9 cellular contexts compared by ENCODE assay signal in genomic region chr16:12535535-12536411, GRCh38.
A peak's percentile ranks its signal among the peaks of the same experiment; 100 is the strongest.
DNase-seq lines count a peak whose midpoint lies in the region; ATAC-seq, FAIRE-seq and TF ChIP-seq lines count a peak whose summit lies in the region.
"Had no signal": no experiment of that assay in that cellular context is flagged by ENCODE, and none has a peak within 500 bp of the region (broad histone marks: within the 10 kb centered on the region; RNA-seq: fewer than 3 reads in every experiment).

No MANE protein-coding gene starts in this region.

- no peak for FAIRE-seq in pancreas (lab: Jason Lieb, UNC)

- TF ChIP-seq CTCF in natural killer cell (IDR thresholded peaks at IDR 0.05): no peak
- TF ChIP-seq CTCF in Calu3 (IDR thresholded peaks at IDR 0.05; ENCODE audit: unreplicated experiment): no peak
- no peak for TF ChIP-seq CTCF in pancreas (IDR thresholded peaks at IDR 0.05)

- H3K9me3 ChIP-seq in thymus (ENCODE audit: control insufficient read depth): no peaks in the 10 kb centered on the region
- no peaks in the 10 kb centered on the region for H3K9me3 ChIP-seq in pancreas

- no peaks in the 10 kb centered on the region for H3K27me3 Mint-ChIP-seq in natural killer cell treated with Interleukin-12 subunit alpha and Interleukin-12 subunit beta and Interleukin-15 and Interleukin-18, amount 100 ng/mL, for 72 hours
- H3K27me3 Mint-ChIP-seq in natural killer cell (ENCODE audit: low read depth in 2 of 2) (no peaks in the 10 kb centered on the region), Calu3 (ENCODE audit: unreplicated experiment) (no peaks in the 10 kb centered on the region)
- H3K27me3 Mint-ChIP-seq: CD4-positive, alpha-beta memory T cell had no signal

- intact Hi-C loops in natural killer cell (cut with micrococcal nuclease) (no loop called here), Calu3 (cut with micrococcal nuclease; ENCODE audit: unreplicated experiment) (no loop called here), pancreas (cut with DNase I) (no loop called here)

- peak; percentile 68 to 72 for ATAC-seq in natural killer cell treated with Interleukin-12 subunit alpha and Interleukin-12 subunit beta and Interleukin-15 and Interleukin-18, amount 100 ng/mL, for 72 hours
- ATAC-seq in natural killer cell: no peak
- ATAC-seq in HG03135 (IDR thresholded peaks at IDR 0.05; ENCODE audit: unreplicated experiment): peak; percentile 71
- no peak for ATAC-seq in pancreas

- WGBS in thymus: 88% methylated on average over 17 of the region's 17 CpGs
- 79 to 83% methylated on average over 17 of the region's 17 CpGs for WGBS in pancreas, 2 donors

- no peaks in the 10 kb centered on the region for H3K36me3 Mint-ChIP-seq in natural killer cell treated with Interleukin-12 subunit alpha and Interleukin-12 subunit beta and Interleukin-15 and Interleukin-18, amount 100 ng/mL, for 72 hours
- H3K36me3 Mint-ChIP-seq in natural killer cell (no peaks in the 10 kb centered on the region), Calu3 (ENCODE audit: insufficient read depth, unreplicated experiment) (peaks cover 3% of the 10 kb centered on the region)

- DNase-seq in natural killer cell treated with Interleukin-12 subunit alpha and Interleukin-12 subunit beta and Interleukin-15 and Interleukin-18, amount 100 ng/mL, for 72 hours (ENCODE audit: low spot score): no peak
- DNase-seq in natural killer cell (no peak), mucosa of gallbladder (ENCODE audit: low spot score) (no peak), Calu3 (no peak), pancreas (no peak)
- DNase-seq in activated naive CD4-positive, alpha-beta T cell treated with anti-CD3 and anti-CD28 coated beads, Interleukin-2, amount 50 U/mL, for 16 hours: peak; percentile 41

- H3K27ac Mint-ChIP-seq in natural killer cell treated with Interleukin-12 subunit alpha and Interleukin-12 subunit beta and Interleukin-15 and Interleukin-18, amount 100 ng/mL, for 72 hours: peak overlapping the region; percentile 84 to 96
- no peak overlapping the region for H3K27ac Mint-ChIP-seq in natural killer cell
- no peak overlapping the region for H3K27ac Mint-ChIP-seq in Calu3 (ENCODE audit: unreplicated experiment)
- H3K27ac Mint-ChIP-seq: CD4-positive, alpha-beta memory T cell had no signal

- peak overlapping the region; percentile 33 for H3K27ac ChIP-seq in thymus (ENCODE audit: low read depth)
- no peak overlapping the region for H3K27ac ChIP-seq in pancreas

- peak overlapping the region; percentile 56 for H3K4me3 Mint-ChIP-seq in natural killer cell treated with Interleukin-12 subunit alpha and Interleukin-12 subunit beta and Interleukin-15 and Interleukin-18, amount 100 ng/mL, for 72 hours
- H3K4me3 Mint-ChIP-seq in natural killer cell (no peak overlapping the region), Calu3 (ENCODE audit: low read depth, unreplicated experiment) (no peak overlapping the region)

- peaks cover 64 to 88% of the 10 kb centered on the region in 2 donors for H3K4me1 Mint-ChIP-seq in natural killer cell treated with Interleukin-12 subunit alpha and Interleukin-12 subunit beta and Interleukin-15 and Interleukin-18, amount 100 ng/mL, for 72 hours (ENCODE audit: low read depth in 2 of 2)
- H3K4me1 Mint-ChIP-seq in natural killer cell (peaks cover 53 to 64% of the 10 kb centered on the region in 2 donors), Calu3 (ENCODE audit: low read depth, unreplicated experiment) (no peaks in the 10 kb centered on the region)

- no peaks in the 10 kb centered on the region for H3K9me3 Mint-ChIP-seq in natural killer cell treated with Interleukin-12 subunit alpha and Interleukin-12 subunit beta and Interleukin-15 and Interleukin-18, amount 100 ng/mL, for 72 hours
- H3K9me3 Mint-ChIP-seq in natural killer cell (no peaks in the 10 kb centered on the region), Calu3 (ENCODE audit: low read depth, unreplicated experiment) (no peaks in the 10 kb centered on the region)
- H3K9me3 Mint-ChIP-seq: CD4-positive, alpha-beta memory T cell had no signal

- H3K27me3 ChIP-seq in thymus (ENCODE audit: control insufficient read depth, insufficient read depth) (no peaks in the 10 kb centered on the region), pancreas (no peaks in the 10 kb centered on the region)

- H3K4me3 ChIP-seq in thymus (ENCODE audit: low read length) (no peak overlapping the region), pancreas (no peak overlapping the region)

- CTCF ChIA-PET in Calu3 (lab: Charles Lee): no interaction called here

- no TSS peak for BruUV-seq in Calu3 (replicated peaks; lab: Mats Ljungman, UMichigan)

- H3K4me1 ChIP-seq in thymus (ENCODE audit: control insufficient read depth, insufficient read depth, low read length) (peaks cover 5% of the 10 kb centered on the region), pancreas (no peaks in the 10 kb centered on the region)

- H3K36me3 ChIP-seq in thymus (ENCODE audit: control insufficient read depth, insufficient read depth) (no peaks in the 10 kb centered on the region), pancreas (no peaks in the 10 kb centered on the region)

Comparison
In these comparisons a context has a peak if more than half of its experiments do, and no peak if none do; other contexts are left out.
1. ATAC-seq: peak in natural killer cell treated with Interleukin-12 subunit alpha and Interleukin-12 subunit beta and Interleukin-15 and Interleukin-18, amount 100 ng/mL, for 72 hours (2 of 2) and HG03135 (single experiment); none in natural killer cell (0 of 3) and pancreas (0 of 4).
2. H3K27ac Mint-ChIP-seq: peak in natural killer cell treated with Interleukin-12 subunit alpha and Interleukin-12 subunit beta and Interleukin-15 and Interleukin-18, amount 100 ng/mL, for 72 hours (2 of 2); none in natural killer cell (0 of 2) and Calu3 (single experiment).